In genomic region chr14:20789230-20789813, GRCh38 we compare ENCODE assay signal across 21 cellular contexts. TPM values are rescaled to one million over a fixed set of nuclear protein-coding genes. Genes with fewer than 3 reads are reported as not detected.
"Had no signal": no experiment of that assay in that cellular context is flagged by ENCODE, and none has a peak within 500 bp of the region (broad histone marks: within the 10 kb centered on the region; RNA-seq: fewer than 3 reads in every experiment).

No MANE protein-coding gene starts in this region.

- DNase-seq: activated CD4-positive, alpha-beta T cell treated with anti-CD3 and anti-CD28 coated beads for 36 hours; activated CD4-positive, alpha-beta T cell treated with anti-CD3 and anti-CD28 coated beads, Interleukin-2, amount 50 U/mL, for 48 hours; activated naive CD8-positive, alpha-beta T cell treated with anti-CD3 and anti-CD28 coated beads, Interleukin-2, amount 10 ng/mL, durations not matched to agents 7 days and 5 days; activated T-cell treated with anti-CD3 and anti-CD28 coated beads for 4 hours; amygdala; caudate nucleus; hypothalamus; occipital lobe; stimulated activated CD4-positive, alpha-beta T cell treated with anti-CD3 and anti-CD28 coated beads, Interleukin-2, amount 100 ng/mL, for 24 hours; stimulated activated naive CD4-positive, alpha-beta T cell treated with Interleukin-2 at 50 U/mL for 16 hours had no signal

- H3K9me3 ChIP-seq: tibial nerve had no signal

- ATAC-seq: activated CD4-positive, alpha-beta T cell treated with anti-CD3 and anti-CD28 coated beads for 36 hours; esophagus mucosa; WTC11 had no signal

- FAIRE-seq: endometrium had no signal

- H3K27ac ChIP-seq: SK-N-MC, tibial nerve had no signal

- H3K27me3 ChIP-seq: tibial nerve had no signal

- H3K4me3 ChIP-seq: SK-N-MC, tibial nerve had no signal

- H3K4me1 ChIP-seq: tibial nerve had no signal

- H3K36me3 ChIP-seq: tibial nerve had no signal

RNA-seq across cellular contexts. Expression of gene RNASE6, which starts 8.3 kb away (rescaled TPM):
- total RNA-seq: kidney epithelial cell had no signal

RNA-seq across cellular contexts. Expression of gene RNASE1, which starts 13.3 kb away (rescaled TPM):
- total RNA-seq: activated CD4-positive, alpha-beta T cell treated with anti-CD3 and anti-CD28 coated beads for 36 hours; activated T-helper 1 cell treated with anti-CD3 and anti-CD28 coated beads, Interleukin-12 subunit alpha, Interleukin-12 subunit beta, Interleukin-2, Interleukin-4 antibody, amounts not matched to agents 30 ng/mL and 10 ng/mL and 1 ng/mL, durations not matched to agents 14 hours and 24 hours and 36 hours; kidney epithelial cell had no signal

RNA-seq across cellular contexts. Expression of gene EDDM3B, which starts 21.1 kb away (rescaled TPM):
- total RNA-seq: activated CD4-positive, alpha-beta T cell treated with anti-CD3 and anti-CD28 coated beads for 36 hours; activated naive CD8-positive, alpha-beta T cell treated with anti-CD3 and anti-CD28 coated beads, Interleukin-2, amount 10 ng/mL, durations not matched to agents 7 days and 5 days; activated T-helper 1 cell treated with anti-CD3 and anti-CD28 coated beads, Interleukin-12 subunit alpha, Interleukin-12 subunit beta, Interleukin-2, Interleukin-4 antibody, amounts not matched to agents 30 ng/mL and 10 ng/mL and 1 ng/mL, durations not matched to agents 14 hours and 24 hours and 36 hours; esophagus mucosa; glomerular endothelial cell; kidney epithelial cell; lower leg skin; mesothelial cell of epicardium; occipital lobe; posterior vena cava; tibial nerve; WTC11 had no signal

RNA-seq across cellular contexts. Expression of gene EDDM3A, which starts 43.6 kb away (rescaled TPM):
- total RNA-seq: activated CD4-positive, alpha-beta T cell treated with anti-CD3 and anti-CD28 coated beads for 36 hours; activated naive CD8-positive, alpha-beta T cell treated with anti-CD3 and anti-CD28 coated beads, Interleukin-2, amount 10 ng/mL, durations not matched to agents 7 days and 5 days; activated T-helper 1 cell treated with anti-CD3 and anti-CD28 coated beads, Interleukin-12 subunit alpha, Interleukin-12 subunit beta, Interleukin-2, Interleukin-4 antibody, amounts not matched to agents 30 ng/mL and 10 ng/mL and 1 ng/mL, durations not matched to agents 14 hours and 24 hours and 36 hours; esophagus mucosa; glomerular endothelial cell; kidney epithelial cell; lower leg skin; mesothelial cell of epicardium; occipital lobe; posterior vena cava; tibial nerve had no signal
